27 cellular contexts compared by ENCODE assay signal in the genomic region with DNA sequence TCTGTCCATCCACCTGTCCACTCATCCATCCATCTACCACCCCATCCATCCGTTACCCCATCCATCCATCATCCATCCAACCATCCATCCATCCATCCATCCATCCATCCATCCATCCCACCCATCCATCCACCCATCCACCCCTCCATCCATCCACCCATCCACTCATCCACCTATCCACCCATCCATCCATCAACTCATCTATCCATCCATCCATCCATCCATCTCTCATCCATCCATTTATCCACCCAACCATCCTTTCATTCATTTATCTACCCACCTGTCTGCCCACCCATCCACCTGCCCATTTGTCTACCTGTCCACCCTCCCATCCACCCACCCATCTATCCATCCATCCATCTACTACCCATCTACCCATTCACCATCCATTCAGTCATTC.
"Had no signal": no experiment of that assay in that cellular context is flagged by ENCODE, and none has a peak within 500 bp of the region (broad histone marks: within the 10 kb centered on the region; RNA-seq: fewer than 3 reads in every experiment).

No MANE protein-coding gene starts in this region.

- H3K27me3 ChIP-seq: neural progenitor cell, ovary, right lobe of liver, sigmoid colon, thyroid gland, tibial nerve, upper lobe of left lung, uterus had no signal

- H3K27ac ChIP-seq: neural progenitor cell, ovary, parathyroid adenoma, psoas muscle, right lobe of liver, sigmoid colon, stomach, thoracic aorta, thyroid gland, tibial nerve, upper lobe of left lung, uterus had no signal

- H3K36me3 Mint-ChIP-seq: naive thymus-derived CD8-positive, alpha-beta T cell; natural killer cell treated with Interleukin-12 subunit alpha and Interleukin-12 subunit beta and Interleukin-15 and Interleukin-18, amount 100 ng/mL, for 72 hours; neural progenitor cell; stimulated activated effector memory CD8-positive, alpha-beta T cell treated with anti-CD3 and anti-CD28 coated beads, Interleukin-12 subunit alpha, Interleukin-12 subunit beta, amount 100 ng/mL, for 72 hours; stimulated activated naive B cell treated with anti-CD40 and anti-IgM and Interleukin-4, amounts not matched to agents 10 μg/mL and 1 μg/mL and 100 μg/mL, for 72 hours had no signal

- H3K9me3 ChIP-seq: ovary, psoas muscle, right lobe of liver, sigmoid colon, stomach, thoracic aorta, thyroid gland, tibial nerve, upper lobe of left lung, uterus had no signal

- H2AFZ ChIP-seq: neural progenitor cell, parathyroid adenoma had no signal

- H3K4me3 Mint-ChIP-seq: naive thymus-derived CD8-positive, alpha-beta T cell; natural killer cell treated with Interleukin-12 subunit alpha and Interleukin-12 subunit beta and Interleukin-15 and Interleukin-18, amount 100 ng/mL, for 72 hours; neural progenitor cell; stimulated activated effector memory CD8-positive, alpha-beta T cell treated with anti-CD3 and anti-CD28 coated beads, Interleukin-12 subunit alpha, Interleukin-12 subunit beta, amount 100 ng/mL, for 72 hours; stimulated activated naive B cell treated with anti-CD40 and anti-IgM and Interleukin-4, amounts not matched to agents 10 μg/mL and 1 μg/mL and 100 μg/mL, for 72 hours; stimulated activated naive CD8-positive, alpha-beta T cell treated with anti-CD3 and anti-CD28 coated beads, Interleukin-15, Interleukin-2, amounts not matched to agents 100 ng/mL and 50 ng/mL, for 24 hours had no signal

- H3K9ac ChIP-seq: neural progenitor cell, parathyroid adenoma had no signal

- H3K4me1 ChIP-seq: neural progenitor cell, parathyroid adenoma, psoas muscle, right lobe of liver, stomach, tibial nerve, upper lobe of left lung, uterus had no signal

- H3K27me3 Mint-ChIP-seq: natural killer cell treated with Interleukin-12 subunit alpha and Interleukin-12 subunit beta and Interleukin-15 and Interleukin-18, amount 100 ng/mL, for 72 hours had no signal

- ATAC-seq: naive thymus-derived CD8-positive, alpha-beta T cell; natural killer cell treated with Interleukin-12 subunit alpha and Interleukin-12 subunit beta and Interleukin-15 and Interleukin-18, amount 100 ng/mL, for 72 hours; psoas muscle; right cardiac atrium; right lobe of liver; stimulated activated effector memory CD8-positive, alpha-beta T cell treated with anti-CD3 and anti-CD28 coated beads, Interleukin-12 subunit alpha, Interleukin-12 subunit beta, amount 100 ng/mL, for 72 hours; stimulated activated naive B cell treated with anti-CD40 and anti-IgM and Interleukin-4, amounts not matched to agents 10 μg/mL and 1 μg/mL and 100 μg/mL, for 72 hours had no signal

- H3K4me3 ChIP-seq: neural progenitor cell, ovary, psoas muscle, right lobe of liver, sigmoid colon, stomach, thoracic aorta, thyroid gland, tibial nerve, upper lobe of left lung, uterus had no signal

- H3K4me2 ChIP-seq: neural progenitor cell had no signal

- H3K9me3 Mint-ChIP-seq: naive thymus-derived CD8-positive, alpha-beta T cell; natural killer cell treated with Interleukin-12 subunit alpha and Interleukin-12 subunit beta and Interleukin-15 and Interleukin-18, amount 100 ng/mL, for 72 hours; neural progenitor cell; stimulated activated effector memory CD8-positive, alpha-beta T cell treated with anti-CD3 and anti-CD28 coated beads, Interleukin-12 subunit alpha, Interleukin-12 subunit beta, amount 100 ng/mL, for 72 hours; stimulated activated naive CD8-positive, alpha-beta T cell treated with anti-CD3 and anti-CD28 coated beads, Interleukin-15, Interleukin-2, amounts not matched to agents 100 ng/mL and 50 ng/mL, for 24 hours had no signal

- FAIRE-seq: small intestine had no signal

- H3K36me3 ChIP-seq: neural progenitor cell, ovary, right lobe of liver, stomach, thoracic aorta, thyroid gland, tibial nerve, upper lobe of left lung, uterus had no signal

- H3K27ac Mint-ChIP-seq: naive thymus-derived CD8-positive, alpha-beta T cell; natural killer cell treated with Interleukin-12 subunit alpha and Interleukin-12 subunit beta and Interleukin-15 and Interleukin-18, amount 100 ng/mL, for 72 hours; stimulated activated effector memory CD8-positive, alpha-beta T cell treated with anti-CD3 and anti-CD28 coated beads, Interleukin-12 subunit alpha, Interleukin-12 subunit beta, amount 100 ng/mL, for 72 hours; stimulated activated naive B cell treated with anti-CD40 and anti-IgM and Interleukin-4, amounts not matched to agents 10 μg/mL and 1 μg/mL and 100 μg/mL, for 72 hours; stimulated activated naive CD8-positive, alpha-beta T cell treated with anti-CD3 and anti-CD28 coated beads, Interleukin-15, Interleukin-2, amounts not matched to agents 100 ng/mL and 50 ng/mL, for 24 hours had no signal

- DNase-seq: naive thymus-derived CD8-positive, alpha-beta T cell; occipital lobe; ovary; posterior cingulate gyrus; psoas muscle; right cardiac atrium; right lobe of liver; sigmoid colon; small intestine; stimulated activated CD4-positive, alpha-beta T cell treated with anti-CD3 and anti-CD28 coated beads, Interleukin-15, amount 100 ng/mL, for 24 hours; stimulated activated CD4-positive, alpha-beta T cell treated with anti-CD3 and anti-CD28 coated beads, Interleukin-2, amount 100 ng/mL, for 24 hours; stimulated activated CD4-positive, alpha-beta T cell treated with anti-CD3 and anti-CD28 coated beads, Interleukin-2, amount 100 ng/mL, for 48 hours; stimulated activated CD4-positive, alpha-beta T cell treated with anti-CD3 and anti-CD28 coated beads, Interleukin-4, amount 100 ng/mL, for 24 hours; stimulated activated naive B cell treated with anti-CD40 and anti-IgM and Interleukin-4, amounts not matched to agents 10 μg/mL and 1 μg/mL and 100 μg/mL, for 72 hours; stimulated activated naive CD4-positive, alpha-beta T cell treated with Interleukin-2 at 50 U/mL for 16 hours; stomach; thyroid gland; trophoblast cell; upper lobe of left lung; uterus had no signal
